Comparison of ENCODE assay signal across 23 cellular contexts in the genomic region with DNA sequence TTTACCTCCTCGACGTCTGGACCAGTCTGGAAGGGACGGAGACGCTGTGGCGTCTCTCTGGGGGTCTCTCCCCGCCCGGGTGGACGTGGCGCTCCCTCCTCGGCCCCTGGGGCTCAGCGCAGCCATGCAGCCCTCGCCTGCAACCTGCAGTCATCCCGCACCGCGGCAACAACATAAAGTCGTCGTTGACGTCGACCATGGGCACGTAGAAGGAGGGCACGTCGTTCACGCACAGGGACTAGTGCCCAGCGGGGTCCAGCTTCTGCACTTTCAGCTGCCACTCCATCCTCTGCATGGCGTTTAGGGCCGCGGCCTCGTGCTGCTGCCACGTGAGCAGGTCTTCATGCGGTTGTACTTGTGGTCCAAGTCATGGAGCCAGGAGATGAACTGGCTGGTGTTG.
"Had no signal": no experiment of that assay in that cellular context is flagged by ENCODE, and none has a peak within 500 bp of the region (broad histone marks: within the 10 kb centered on the region; RNA-seq: fewer than 3 reads in every experiment).

No MANE protein-coding gene starts in this region.

- H3K27me3 ChIP-seq: esophagus squamous epithelium, left lung, right lobe of liver, tibial nerve, upper lobe of left lung, uterus had no signal

- DNase-seq: cortex of kidney; effector memory CD8-positive, alpha-beta T cell; erythroblast; esophagus squamous epithelium; foreskin melanocyte; glutamatergic neuron; hypothalamus; immature natural killer cell; nephron progenitor cell; small intestine; stimulated activated CD4-positive, alpha-beta T cell treated with anti-CD3 and anti-CD28 coated beads, Interleukin-15, amount 100 ng/mL, for 24 hours; stimulated activated CD4-positive, alpha-beta T cell treated with anti-CD3 and anti-CD28 coated beads, Interleukin-2, amount 100 ng/mL, for 48 hours; stimulated activated naive B cell treated with anti-CD40 and anti-IgM and Interleukin-4, amounts not matched to agents 10 μg/mL and 1 μg/mL and 100 μg/mL, for 72 hours; uterus had no signal

- H3K4me1 ChIP-seq: esophagus squamous epithelium, left lung, parathyroid adenoma, right lobe of liver, tibial nerve, upper lobe of left lung, uterus had no signal

- H3K27me3 Mint-ChIP-seq: effector memory CD8-positive, alpha-beta T cell; naive thymus-derived CD8-positive, alpha-beta T cell; progenitor cell of endocrine pancreas; stimulated activated naive B cell treated with anti-CD40 and anti-IgM and Interleukin-4, amounts not matched to agents 10 μg/mL and 1 μg/mL and 100 μg/mL, for 72 hours; stimulated activated naive CD8-positive, alpha-beta T cell treated with anti-CD3 and anti-CD28 coated beads, Interleukin-15, Interleukin-2, amounts not matched to agents 100 ng/mL and 50 ng/mL, for 24 hours had no signal

- H3K4me3 Mint-ChIP-seq: effector memory CD8-positive, alpha-beta T cell; immature natural killer cell; naive thymus-derived CD8-positive, alpha-beta T cell; nephron progenitor cell; stimulated activated naive B cell treated with anti-CD40 and anti-IgM and Interleukin-4, amounts not matched to agents 10 μg/mL and 1 μg/mL and 100 μg/mL, for 72 hours; stimulated activated naive CD8-positive, alpha-beta T cell treated with anti-CD3 and anti-CD28 coated beads, Interleukin-15, Interleukin-2, amounts not matched to agents 100 ng/mL and 50 ng/mL, for 24 hours had no signal

- H3K4me1 Mint-ChIP-seq: immature natural killer cell; naive thymus-derived CD8-positive, alpha-beta T cell; nephron progenitor cell; stimulated activated naive B cell treated with anti-CD40 and anti-IgM and Interleukin-4, amounts not matched to agents 10 μg/mL and 1 μg/mL and 100 μg/mL, for 72 hours had no signal

- H3K9me3 ChIP-seq: right lobe of liver, thoracic aorta, uterus had no signal

- ATAC-seq: effector memory CD8-positive, alpha-beta T cell; left lung; naive thymus-derived CD8-positive, alpha-beta T cell; stimulated activated naive B cell treated with anti-CD40 and anti-IgM and Interleukin-4, amounts not matched to agents 10 μg/mL and 1 μg/mL and 100 μg/mL, for 72 hours had no signal

- H3K27ac Mint-ChIP-seq: effector memory CD8-positive, alpha-beta T cell; immature natural killer cell; naive thymus-derived CD8-positive, alpha-beta T cell; nephron progenitor cell; progenitor cell of endocrine pancreas; stimulated activated naive B cell treated with anti-CD40 and anti-IgM and Interleukin-4, amounts not matched to agents 10 μg/mL and 1 μg/mL and 100 μg/mL, for 72 hours; stimulated activated naive CD8-positive, alpha-beta T cell treated with anti-CD3 and anti-CD28 coated beads, Interleukin-15, Interleukin-2, amounts not matched to agents 100 ng/mL and 50 ng/mL, for 24 hours had no signal

- H3K4me3 ChIP-seq: esophagus squamous epithelium, left lung, right lobe of liver, thoracic aorta, tibial nerve, upper lobe of left lung, uterus had no signal

- H3K36me3 ChIP-seq: esophagus squamous epithelium, left lung, right lobe of liver, thoracic aorta, tibial nerve, upper lobe of left lung, uterus had no signal

- H3K27ac ChIP-seq: esophagus squamous epithelium, left lung, parathyroid adenoma, right lobe of liver, thoracic aorta, tibial nerve, upper lobe of left lung, uterus had no signal
